Comparison of ENCODE assay signal across 19 cellular contexts in the genomic region with DNA sequence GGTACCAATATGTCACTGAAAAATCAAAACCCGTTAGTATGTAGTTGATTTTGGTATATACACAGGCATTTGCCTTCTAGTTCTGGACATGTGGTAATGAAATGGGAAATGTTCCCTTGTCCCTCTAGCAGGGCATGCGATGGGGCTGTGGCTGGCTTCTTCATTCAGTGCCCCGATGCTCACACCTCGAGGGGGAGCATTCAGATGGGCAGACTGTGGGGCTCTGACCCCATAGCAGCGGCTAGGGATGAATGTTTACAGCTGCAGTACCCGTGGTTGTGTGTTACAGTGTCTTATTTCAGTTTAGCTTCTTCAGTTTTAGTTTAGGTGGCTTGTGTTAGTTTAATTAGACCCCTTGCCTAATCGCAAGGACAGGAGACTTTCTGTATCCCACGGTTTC.
DNase-seq lines count a peak whose midpoint lies in the region; ATAC-seq, FAIRE-seq and TF ChIP-seq lines count a peak whose summit lies in the region.
"Had no signal": no experiment of that assay in that cellular context is flagged by ENCODE, and none has a peak within 500 bp of the region (broad histone marks: within the 10 kb centered on the region; RNA-seq: fewer than 3 reads in every experiment).

No MANE protein-coding gene starts in this region.

- no peaks in the 10 kb centered on the region for H3K23me2 ChIP-seq in H1 (ENCODE audit: low read depth, low read length)

- H4K5ac ChIP-seq in H1 (ENCODE audit: insufficient read length, low read depth, low read length), result no peak overlapping the region

- H3K9me2 ChIP-seq in Karpas-422 (replicated peaks; ENCODE audit: insufficient read depth, low read length) (no peaks in the 10 kb centered on the region), OCI-LY7 (ENCODE audit: insufficient read depth, low read length) (no peaks in the 10 kb centered on the region)

- H3K18ac ChIP-seq in H1 (ENCODE audit: extremely low read depth, low read length), result no peak overlapping the region
- no peak overlapping the region for H3K18ac ChIP-seq in neuronal stem cell (ENCODE audit: low read length)

- H3K23ac ChIP-seq in H1 (ENCODE audit: insufficient read length) (no peak overlapping the region), neuronal stem cell (ENCODE audit: low read depth, low read length, poor library complexity) (no peak overlapping the region)

- TF ChIP-seq CTCF in OCI-LY7 (conservative IDR thresholded peaks at IDR 0.05; ENCODE audit: low read length) (no peak), H1 (IDR thresholded peaks at IDR 0.05; ENCODE audit: control extremely low read depth in 1 of 3, insufficient read depth in 1 of 3, low read depth in 1 of 3, low read length in 3 of 3) (no peak), GM13976 (IDR thresholded peaks at IDR 0.05; ENCODE audit: borderline replicate concordance, control extremely low read depth, extremely low read depth, insufficient read depth, missing control alignments) (no peak)

- H2BK12ac ChIP-seq in H1 (ENCODE audit: low read depth, low read length) (no peak overlapping the region), neuronal stem cell (ENCODE audit: low read length) (no peak overlapping the region)

- H4K20me1 ChIP-seq in Karpas-422 (ENCODE audit: insufficient read depth, low read depth, low read length), result no peaks in the 10 kb centered on the region
- H4K20me1 ChIP-seq in OCI-LY7 (ENCODE audit: insufficient read depth, low read length), result no peaks in the 10 kb centered on the region
- no peaks in the 10 kb centered on the region for H4K20me1 ChIP-seq in H1 (replicated peaks in 1 of 2; ENCODE audit: control insufficient read depth in 1 of 2, insufficient read depth in 2 of 2, low read length in 2 of 2)

- H3K4ac ChIP-seq in H1 (replicated peaks; ENCODE audit: insufficient read length, low read depth, low read length) (no peak overlapping the region), neuronal stem cell (ENCODE audit: low read length) (no peak overlapping the region)

- no peak overlapping the region for H2BK120ac ChIP-seq in H1 (replicated peaks; ENCODE audit: low read depth, low read length)
- no peak overlapping the region for H2BK120ac ChIP-seq in neuronal stem cell (ENCODE audit: low read depth, low read length)

- 94% methylated on average over 8 of the region's 8 CpGs; no CpG with 5 or more reads in 1 of the 2 experiments for WGBS in H1 (ENCODE audit: extremely low coverage in 1 of 2, insufficient coverage in 1 of 2, insufficient read length in 1 of 2, insufficient replicate concordance in 2 of 2, low coverage in 1 of 2, low lambda C conversion rate in 2 of 2, missing lambda C conversion rate in 1 of 2), 2 experiments
- WGBS in neuronal stem cell (ENCODE audit: extremely low coverage in 2 of 2, insufficient read length in 2 of 2, insufficient replicate concordance in 1 of 2), 2 donors, result no CpG with 5 or more reads among the region's 8 CpGs

- ATAC-seq in GM18909 (IDR thresholded peaks at IDR 0.05; ENCODE audit: poor library complexity, unreplicated experiment), result no peak
- ATAC-seq: HCT116 had no signal

- H3K4me2 ChIP-seq in Karpas-422 (ENCODE audit: low read depth, low read length, poor library complexity, severe bottlenecking) (no peak overlapping the region), OCI-LY7 (ENCODE audit: low read length) (no peak overlapping the region), H1 (ENCODE audit: insufficient read depth in 1 of 2, low read depth in 2 of 2, low read length in 2 of 2) (no peak overlapping the region), neuronal stem cell (ENCODE audit: insufficient read depth, low read length, poor library complexity, severe bottlenecking) (no peak overlapping the region)

- no TSS peak for BruUV-seq in OCI-LY7 (replicated peaks; lab: Mats Ljungman, UMichigan)

- POLR2A ChIA-PET in OCI-LY7 (lab: Charles Lee) (no interaction called here), H1 (lab: Charles Lee; ENCODE audit: partially characterized antibody) (no interaction called here)

- DNase-seq in Karpas-422 (no peak), OCI-LY7 (ENCODE audit: low spot score) (no peak), H1 (ENCODE audit: low read depth in 1 of 2, low spot score in 2 of 2) (no peak), neuronal stem cell (ENCODE audit: low spot score) (no peak), GM13976 (ENCODE audit: low spot score) (no peak), DMS 273 treated with DMSO at 0.1 percent for 48 hours (lab: John Stamatoyannopoulos, UW) (no peak)
- DNase-seq: 8988T; C1 segment of cervical spinal cord; Calu3; CD4-positive, alpha-beta memory T cell; COR-L47; DMS153; DND-41; GM23248; H9 had no signal

- H2BK5ac ChIP-seq in H1 (ENCODE audit: low read depth, low read length) (no peak overlapping the region), neuronal stem cell (ENCODE audit: low read length) (no peak overlapping the region)

- no peak for TF ChIP-seq RAD21 in H1 (IDR thresholded peaks at IDR 0.05 in 1 of 2, conservative IDR thresholded peaks at IDR 0.05 in 1 of 2; ENCODE audit: low read depth in 2 of 2, low read length in 2 of 2)

- H3K9ac ChIP-seq in Karpas-422 (ENCODE audit: low read length), result no peak overlapping the region
- H3K9ac ChIP-seq in H1 (replicated peaks in 1 of 4; ENCODE audit: extremely low read depth in 1 of 4, low read depth in 3 of 4, low read length in 3 of 4), result no peak overlapping the region
- no peak overlapping the region for H3K9ac ChIP-seq in neuronal stem cell (ENCODE audit: low read depth, low read length, poor library complexity)
- H3K9ac ChIP-seq: GM23248 had no signal

- H3K36me3 ChIP-seq in Karpas-422 (ENCODE audit: insufficient read depth, low read length) (no peaks in the 10 kb centered on the region), OCI-LY7 (ENCODE audit: insufficient read depth, low read length) (no peaks in the 10 kb centered on the region), H1 (ENCODE audit: control insufficient read depth in 2 of 4, insufficient read depth in 4 of 4, low read length in 3 of 4) (no peaks in the 10 kb centered on the region), neuronal stem cell (replicated peaks in 1 of 2; ENCODE audit: control insufficient read depth in 2 of 2, insufficient read depth in 2 of 2, low read length in 2 of 2) (no peaks in the 10 kb centered on the region)

- TF ChIP-seq EP300 in H1 (IDR thresholded peaks at IDR 0.05; ENCODE audit: borderline replicate concordance in 1 of 2, low read depth in 2 of 2, low read length in 2 of 2), result no peak

- peaks cover 10% of the 10 kb centered on the region for H3K9me3 ChIP-seq in Karpas-422 (ENCODE audit: low read length)
- H3K9me3 ChIP-seq in OCI-LY7 (ENCODE audit: low read length), result no peaks in the 10 kb centered on the region
- peaks cover 0 to 8% of the 10 kb centered on the region in 2 experiments; a peak in 1 of 4 replicates for H3K9me3 ChIP-seq in H1 (ENCODE audit: insufficient read depth in 2 of 2, low read depth in 1 of 2, low read length in 1 of 2)
- no peaks in the 10 kb centered on the region for H3K9me3 ChIP-seq in neuronal stem cell (replicated peaks in 1 of 2; ENCODE audit: control insufficient read depth in 2 of 2, insufficient read depth in 1 of 2, low read depth in 1 of 2, low read length in 2 of 2)

- H3K27me3 ChIP-seq in Karpas-422 (ENCODE audit: low read length), result no peaks in the 10 kb centered on the region
- no peaks in the 10 kb centered on the region for H3K27me3 ChIP-seq in H1 (replicated peaks in 1 of 4; ENCODE audit: control insufficient read depth in 3 of 4, extremely low read depth in 1 of 4, insufficient read depth in 3 of 4, low read length in 3 of 4)
- no peaks in the 10 kb centered on the region for H3K27me3 ChIP-seq in neuronal stem cell (ENCODE audit: control insufficient read depth in 3 of 3, insufficient read depth in 3 of 3, low read depth in 1 of 3, low read length in 3 of 3)

- no peak overlapping the region for H2BK20ac ChIP-seq in H1 (ENCODE audit: low read length)

- no peaks in the 10 kb centered on the region for H3K79me1 ChIP-seq in H1 (ENCODE audit: low read depth, low read length)
- H3K79me1 ChIP-seq in neuronal stem cell (ENCODE audit: low read depth, low read length), result no peaks in the 10 kb centered on the region

- peak overlapping the region; percentile 69; the same call in 1 of the 2 replicates for H2AFZ ChIP-seq in Karpas-422 (ENCODE audit: low read length)
- peak overlapping the region; percentile 46; the same call in 1 of the 2 replicates for H2AFZ ChIP-seq in OCI-LY7 (ENCODE audit: low read length)
- H2AFZ ChIP-seq in H1 (ENCODE audit: low read length), result peak overlapping the region; percentile 63; the same call in 1 of the 2 replicates
- peak overlapping the region; percentile 35 for H2AFZ ChIP-seq in neuronal stem cell (ENCODE audit: low read length)
- H2AFZ ChIP-seq: GM23248 had no signal

- no peaks in the 10 kb centered on the region for H3K79me2 ChIP-seq in Karpas-422 (ENCODE audit: low read length)
- H3K79me2 ChIP-seq in OCI-LY7 (ENCODE audit: insufficient read depth, low read depth, low read length), result no peaks in the 10 kb centered on the region
- no peaks in the 10 kb centered on the region for H3K79me2 ChIP-seq in H1 (ENCODE audit: control insufficient read depth in 1 of 2, insufficient read depth in 2 of 2, low read length in 2 of 2)

- H3K27ac ChIP-seq in Karpas-422 (ENCODE audit: low read length) (no peak overlapping the region), OCI-LY7 (ENCODE audit: low read depth, low read length, poor library complexity, severe bottlenecking) (no peak overlapping the region), H1 (ENCODE audit: low read depth, low read length) (no peak overlapping the region), neuronal stem cell (replicated peaks; ENCODE audit: low read length) (no peak overlapping the region)
- H3K27ac ChIP-seq: GM23248 had no signal

- H4K91ac ChIP-seq in H1 (replicated peaks; ENCODE audit: insufficient read length, low read length), result no peak overlapping the region
- H4K91ac ChIP-seq in neuronal stem cell (ENCODE audit: low read depth, low read length, poor library complexity), result no peak overlapping the region

- CTCF ChIA-PET in OCI-LY7 (lab: Charles Lee; ENCODE audit: unreplicated experiment) (no interaction called here), H1 (lab: Charles Lee; ENCODE audit: partially characterized antibody) (no interaction called here)

- H2BK15ac ChIP-seq in H1 (ENCODE audit: low read length) (no peak overlapping the region), neuronal stem cell (ENCODE audit: low read length) (no peak overlapping the region)

- FAIRE-seq in H1 (lab: Jason Lieb, UNC), result no peak
- FAIRE-seq: G401.6, GM12892 had no signal

- TF ChIP-seq POLR2A in H1 (IDR thresholded peaks at IDR 0.05; ENCODE audit: control extremely low read depth in 1 of 2, low read depth in 2 of 2, low read length in 2 of 2), result no peak

- H3K56ac ChIP-seq in H1 (replicated peaks; ENCODE audit: insufficient read length, low read depth, low read length), result no peak overlapping the region

- no peak overlapping the region; the same call in 1 of the 2 replicates for H3K4me3 ChIP-seq in Karpas-422 (ENCODE audit: low read length)
- H3K4me3 ChIP-seq in OCI-LY7 (ENCODE audit: low read depth, low read length, poor library complexity, severe bottlenecking), result no peak overlapping the region
- no peak overlapping the region for H3K4me3 ChIP-seq in H1 (ENCODE audit: extremely low read depth in 1 of 4, insufficient read depth in 2 of 4, low read depth in 3 of 4, low read length in 4 of 4)
- no peak overlapping the region for H3K4me3 ChIP-seq in neuronal stem cell (ENCODE audit: low read length in 2 of 2)
- H3K4me3 ChIP-seq: GM23248 had no signal

- H3K14ac ChIP-seq in H1 (ENCODE audit: insufficient read length) (no peak overlapping the region), neuronal stem cell (ENCODE audit: low read length) (no peak overlapping the region)

- in situ Hi-C loops in GM13976 (cut with MboI; ENCODE audit: low sequenced_read_pairs, unreplicated experiment), result no loop called here

- H2AK5ac ChIP-seq in H1 (ENCODE audit: low read depth, low read length) (no peak overlapping the region), neuronal stem cell (ENCODE audit: low read depth, low read length) (no peak overlapping the region)

- no peaks in the 10 kb centered on the region for H3K4me1 ChIP-seq in Karpas-422 (ENCODE audit: low read length)
- H3K4me1 ChIP-seq in OCI-LY7 (ENCODE audit: insufficient read depth, low read length, poor library complexity, severe bottlenecking), result no peaks in the 10 kb centered on the region
- no peaks in the 10 kb centered on the region for H3K4me1 ChIP-seq in H1 (replicated peaks in 1 of 4; ENCODE audit: control insufficient read depth in 3 of 4, insufficient read depth in 4 of 4, low read length in 3 of 4)
- H3K4me1 ChIP-seq in neuronal stem cell (ENCODE audit: control insufficient read depth in 2 of 2, insufficient read depth in 1 of 2, low read depth in 1 of 2, low read length in 2 of 2), result no peaks in the 10 kb centered on the region

- H4K8ac ChIP-seq in H1 (ENCODE audit: extremely low read depth, insufficient read depth, low read length) (peak overlapping the region; percentile 79), neuronal stem cell (ENCODE audit: low read depth, low read length) (no peak overlapping the region)

- intact Hi-C loops in OCI-LY7 (cut with micrococcal nuclease; ENCODE audit: unreplicated experiment), result no loop called here
